Comparison of ENCODE assay signal across 8 cellular contexts in genomic region chr2:226792155-226792871, GRCh38. TPM values are rescaled to one million over a fixed set of nuclear protein-coding genes. Genes with fewer than 3 reads are reported as not detected.
DNase-seq lines count a peak whose midpoint lies in the region; ATAC-seq and TF ChIP-seq lines count a peak whose summit lies in the region.

No MANE protein-coding gene starts in this region.

- no peak overlapping the region for H3K23ac ChIP-seq in trophoblast cell (ENCODE audit: low read length)

- peak overlapping the region; percentile 42 for H4K8ac ChIP-seq in trophoblast cell (ENCODE audit: low read depth, low read length)

- peak overlapping the region; percentile 67 for H4K91ac ChIP-seq in trophoblast cell (ENCODE audit: low read depth, low read length)

- peak overlapping the region; percentile 51 for H2BK12ac ChIP-seq in trophoblast cell (ENCODE audit: low read length)

- no peak overlapping the region for H2AK5ac ChIP-seq in trophoblast cell (ENCODE audit: low read length)

- peak overlapping the region; percentile 93 for H3K4me2 ChIP-seq in trophoblast cell (ENCODE audit: low read length)

- H2AFZ ChIP-seq in trophoblast cell (ENCODE audit: insufficient read depth, low read length, poor library complexity) = no peak overlapping the region

- peak; percentile 45 for DNase-seq in NCI-H510A treated with DMSO at 0.1 percent for 48 hours (lab: John Stamatoyannopoulos, UW)
- DNase-seq in NCI-H510A (lab: John Stamatoyannopoulos, UW) = no peak
- no peak for DNase-seq in Peyer's patch
- DNase-seq in epithelial cell of proximal tubule (ENCODE audit: low read depth) = no peak
- DNase-seq in trophoblast cell = no peak
- no peak for DNase-seq in iPS-NIHi11 (ENCODE audit: low spot score)
- DNase-seq in NCI-H187 (lab: John Stamatoyannopoulos, UW) = no peak

- WGBS in trophoblast cell (ENCODE audit: extremely low coverage, insufficient coverage, insufficient read length) = no CpG with 5 or more reads among the region's 7 CpGs

- H3K4me3 ChIP-seq in Peyer's patch = peak overlapping the region; percentile 61 to 94 (median 75)
- peak overlapping the region; percentile 69 for H3K4me3 ChIP-seq in epithelial cell of proximal tubule (ENCODE audit: low read depth, low read length)
- H3K4me3 ChIP-seq in trophoblast cell (ENCODE audit: low read depth, low read length) = no peak overlapping the region

- no peak for TF ChIP-seq POLR2A in Peyer's patch (IDR thresholded peaks at IDR 0.05)

- no peak overlapping the region for H3K14ac ChIP-seq in trophoblast cell (ENCODE audit: low read length)

- peaks cover 22% of the 10 kb centered on the region for H3K79me2 ChIP-seq in trophoblast cell (ENCODE audit: control insufficient read depth, insufficient read depth, low read length, poor library complexity)

- no peaks in the 10 kb centered on the region for H3K36me3 ChIP-seq in Peyer's patch
- peaks cover 23% of the 10 kb centered on the region in 2 experiments for H3K36me3 ChIP-seq in trophoblast cell (ENCODE audit: control insufficient read depth in 1 of 2, insufficient read depth in 2 of 2, low read length in 2 of 2)

- H2BK5ac ChIP-seq in trophoblast cell (ENCODE audit: low read depth, low read length, poor library complexity) = peak overlapping the region; percentile 73

- peaks cover 11% of the 10 kb centered on the region for H3K79me1 ChIP-seq in trophoblast cell (ENCODE audit: low read length)

- no peaks in the 10 kb centered on the region for H3K27me3 ChIP-seq in Peyer's patch
- no peaks in the 10 kb centered on the region for H3K27me3 ChIP-seq in trophoblast cell (ENCODE audit: insufficient read depth, low read length)

- peak overlapping the region; percentile 29 for H2BK120ac ChIP-seq in trophoblast cell (ENCODE audit: insufficient read depth, low read length, poor library complexity)

- peak overlapping the region; percentile 16 for H3K4ac ChIP-seq in trophoblast cell (ENCODE audit: low read depth, low read length)

- peak overlapping the region; percentile 65 for H3K9ac ChIP-seq in trophoblast cell (ENCODE audit: low read length)

- no peak overlapping the region for H4K12ac ChIP-seq in trophoblast cell (ENCODE audit: low read depth, low read length)

- no peak for ATAC-seq in HG03378 (IDR thresholded peaks at IDR 0.05; ENCODE audit: unreplicated experiment)

- H3K27ac ChIP-seq in Peyer's patch (peak overlapping the region; percentile 77 to 94 (median 91)), trophoblast cell (ENCODE audit: low read depth, low read length) (peak overlapping the region; percentile 72)

- no peak for TF ChIP-seq CTCF in Peyer's patch (IDR thresholded peaks at IDR 0.05)
- no peak for TF ChIP-seq CTCF in epithelial cell of proximal tubule (conservative IDR thresholded peaks at IDR 0.05; ENCODE audit: low read depth, low read length)

- H3K4me1 ChIP-seq in Peyer's patch (peaks cover 0 to 17% (median 4%) of the 10 kb centered on the region in 4 donors), trophoblast cell (ENCODE audit: control insufficient read depth in 1 of 2, insufficient read depth in 2 of 2, low read length in 2 of 2) (peaks cover 29 to 31% of the 10 kb centered on the region in 2 experiments)

- no peaks in the 10 kb centered on the region for H3K9me3 ChIP-seq in Peyer's patch
- peaks cover 2% of the 10 kb centered on the region for H3K9me3 ChIP-seq in trophoblast cell (ENCODE audit: insufficient read depth, low read depth, low read length)

- H3K18ac ChIP-seq in trophoblast cell (ENCODE audit: low read length) = no peak overlapping the region

RNA-seq across cellular contexts. Expression of gene IRS1, which starts 7.3 kb away (rescaled TPM):
- total RNA-seq in Peyer's patch (10 to 100 TPM in 3 of 4 donors, 1 to 10 TPM in 1; 8.3 to 67.7 (median 22.5) TPM), epithelial cell of proximal tubule (13.0 and 25.8 TPM in 2 replicates)
- polyA plus RNA-seq in trophoblast cell (2013) = 22.0 and 23.0 TPM in 2 replicates

RNA-seq across cellular contexts. Expression of gene RHBDD1, which starts 43.5 kb away (rescaled TPM):
- total RNA-seq in Peyer's patch = 10 to 100 TPM; 12.6 to 68.5 (median 30.6) TPM
- total RNA-seq in epithelial cell of proximal tubule = 11.8 and 14.1 TPM in 2 replicates
- polyA plus RNA-seq in trophoblast cell (2013) = 16.9 and 17.3 TPM in 2 replicates
